27 cellular contexts compared by ENCODE assay signal in the genomic region with DNA sequence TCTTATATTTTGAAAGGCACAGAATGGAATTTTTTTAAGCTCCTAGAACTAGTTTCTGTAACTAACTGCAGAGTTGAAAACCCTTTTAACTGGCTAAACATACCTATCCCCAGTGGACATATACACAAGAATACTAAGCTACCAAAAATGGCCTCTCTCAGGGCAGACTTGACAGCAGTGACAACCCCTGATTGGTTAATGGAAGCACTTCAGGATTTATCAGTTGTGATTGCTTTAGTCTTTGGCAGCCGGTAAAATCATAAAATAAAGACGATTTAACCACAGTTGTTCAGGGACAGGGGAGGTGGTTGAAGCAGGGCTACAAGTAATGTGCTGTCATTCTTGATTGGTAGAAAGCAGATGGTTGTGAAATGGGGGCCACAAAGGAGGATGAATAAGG.
"Had no signal": no experiment of that assay in that cellular context is flagged by ENCODE, and none has a peak within 500 bp of the region (broad histone marks: within the 10 kb centered on the region; RNA-seq: fewer than 3 reads in every experiment).

No MANE protein-coding gene starts in this region.

- H3K4me1 Mint-ChIP-seq: endodermal cell had no signal

- H3K27me3 Mint-ChIP-seq: dendritic cell treated with granulocyte-macrophage colony-stimulating factor and Interleukin-4, amounts not matched to agents 40 ng/mL and 50 ng/mL, for 4 days; effector memory CD8-positive, alpha-beta T cell had no signal

- H3K27me3 ChIP-seq: colonic mucosa, esophagus muscularis mucosa, esophagus squamous epithelium, foreskin keratinocyte, gastrocnemius medialis, gastroesophageal sphincter had no signal

- H3K9me3 ChIP-seq: colonic mucosa, esophagus squamous epithelium, gastrocnemius medialis had no signal

- H3K4me3 Mint-ChIP-seq: dendritic cell treated with granulocyte-macrophage colony-stimulating factor and Interleukin-4, amounts not matched to agents 40 ng/mL and 50 ng/mL, for 4 days; effector memory CD8-positive, alpha-beta T cell; endodermal cell had no signal

- H3K36me3 ChIP-seq: colonic mucosa, esophagus muscularis mucosa, esophagus squamous epithelium, gastrocnemius medialis, gastroesophageal sphincter had no signal

- ATAC-seq: effector memory CD8-positive, alpha-beta T cell; esophagus mucosa; foreskin keratinocyte; gastrocnemius medialis; gastroesophageal sphincter had no signal

- H3K4me3 ChIP-seq: colonic mucosa, coronary artery, dorsolateral prefrontal cortex, esophagus muscularis mucosa, esophagus squamous epithelium, gastrocnemius medialis, gastroesophageal sphincter had no signal

- H3K27ac ChIP-seq: colonic mucosa, coronary artery, dorsolateral prefrontal cortex, epithelial cell of prostate, esophagus muscularis mucosa, esophagus squamous epithelium, foreskin keratinocyte, gastrocnemius medialis, gastroesophageal sphincter had no signal

- H3K27ac Mint-ChIP-seq: dendritic cell treated with granulocyte-macrophage colony-stimulating factor and Interleukin-4, amounts not matched to agents 40 ng/mL and 50 ng/mL, for 4 days; effector memory CD8-positive, alpha-beta T cell; endodermal cell had no signal

- FAIRE-seq: colon, endometrium, endothelial cell of umbilical vein, frontal cortex had no signal

- DNase-seq: colonic mucosa; cortex of kidney; dermis blood vessel endothelial cell; dorsolateral prefrontal cortex; effector CD4-positive, alpha-beta T cell; effector CD8-positive, alpha-beta T cell; effector memory CD4-positive, alpha-beta T cell; effector memory CD8-positive, alpha-beta T cell; endodermal cell; erythroblast; esophagus squamous epithelium; foreskin fibroblast; foreskin keratinocyte; foreskin melanocyte; gastrocnemius medialis; glutamatergic neuron; head of caudate nucleus had no signal

- H3K4me1 ChIP-seq: colonic mucosa, esophagus muscularis mucosa, esophagus squamous epithelium, foreskin keratinocyte, gastrocnemius medialis, gastroesophageal sphincter had no signal
